ENCODE assay signal across 14 cellular contexts in the genomic region with DNA sequence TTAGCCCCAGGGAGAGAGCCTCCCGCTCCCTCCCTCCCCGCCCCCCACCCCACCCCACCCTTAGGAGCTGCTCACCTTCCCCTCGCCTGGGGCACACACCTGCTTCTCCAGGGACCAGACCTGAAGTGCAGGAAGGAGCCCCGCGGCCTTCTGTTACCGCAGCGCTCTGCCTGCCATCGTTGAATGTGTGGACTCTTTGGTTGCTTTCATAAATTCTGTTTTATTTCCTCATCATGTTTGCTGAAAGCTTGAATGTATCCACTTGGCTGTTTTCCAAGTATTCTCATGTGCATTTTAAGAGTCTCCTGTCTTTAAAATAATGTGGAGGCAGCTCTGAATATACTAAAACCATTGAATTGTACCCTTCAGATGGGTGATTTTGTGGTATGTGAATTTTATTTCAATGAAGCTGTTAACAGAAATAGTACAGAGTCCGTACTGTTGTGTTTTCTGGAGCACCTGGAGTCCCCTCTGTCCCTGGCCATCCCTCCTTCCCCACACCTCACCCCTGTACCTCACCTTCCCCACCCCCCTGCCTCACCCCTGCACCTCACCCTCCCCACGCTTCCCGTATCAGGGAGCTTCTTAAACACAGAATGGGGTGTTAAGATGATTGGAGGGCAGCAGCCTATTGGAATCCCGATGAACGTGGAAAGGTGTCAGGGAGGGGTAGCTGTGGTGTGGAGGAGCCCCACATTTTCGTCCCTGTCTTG. TPM values are rescaled to one million over a fixed set of nuclear protein-coding genes. Genes with fewer than 3 reads are reported as not detected.
DNase-seq lines count a peak whose midpoint lies in the region; ATAC-seq and TF ChIP-seq lines count a peak whose summit lies in the region.
"Had no signal": no experiment of that assay in that cellular context is flagged by ENCODE, and none has a peak within 500 bp of the region (broad histone marks: within the 10 kb centered on the region; RNA-seq: fewer than 3 reads in every experiment).

No MANE protein-coding gene starts in this region.

- no peaks in the 10 kb centered on the region for H3K36me3 ChIP-seq in OCI-LY7 (ENCODE audit: insufficient read depth, low read length)
- H3K36me3 ChIP-seq: tibial artery had no signal

- intact Hi-C loops in OCI-LY7 (cut with micrococcal nuclease; ENCODE audit: unreplicated experiment), result no loop called here

- no peak overlapping the region for H3K4me3 ChIP-seq in fibroblast of pulmonary artery (replicated peaks; ENCODE audit: low read depth, low read length)
- H3K4me3 ChIP-seq in OCI-LY7 (ENCODE audit: low read depth, low read length, poor library complexity, severe bottlenecking), result no peak overlapping the region
- H3K4me3 ChIP-seq: tibial artery had no signal

- H3K4me2 ChIP-seq in OCI-LY7 (ENCODE audit: low read length), result no peak overlapping the region

- H3K4me1 ChIP-seq in OCI-LY7 (ENCODE audit: insufficient read depth, low read length, poor library complexity, severe bottlenecking), result peaks cover 9% of the 10 kb centered on the region

- no peak overlapping the region for H2AFZ ChIP-seq in OCI-LY7 (ENCODE audit: low read length)

- no peaks in the 10 kb centered on the region for H4K20me1 ChIP-seq in OCI-LY7 (ENCODE audit: insufficient read depth, low read length)

- no TSS peak for BruUV-seq in OCI-LY7 (replicated peaks; lab: Mats Ljungman, UMichigan)

- ATAC-seq in GM21786 (IDR thresholded peaks at IDR 0.05; ENCODE audit: unreplicated experiment), result no peak
- ATAC-seq: activated CD8-positive, alpha-beta T cell treated with anti-CD3 and anti-CD28 coated beads, Interleukin-2, amount 10 ng/mL, durations not matched to agents 7 days and 5 days had no signal

- DNase-seq in NCI-H128 (lab: John Stamatoyannopoulos, UW; ENCODE audit: unreplicated experiment) (peak; percentile 19), NCI-H2196 treated with DMSO at 0.1 percent for 48 hours (lab: John Stamatoyannopoulos, UW; ENCODE audit: unreplicated experiment) (peak; percentile 91), fibroblast of pulmonary artery (ENCODE audit: low read depth) (peak; percentile 18), renal cortical epithelial cell (ENCODE audit: low read depth) (peak; percentile 57), OCI-LY7 (ENCODE audit: low spot score) (no peak), GF-D8 (lab: John Stamatoyannopoulos, UW) (no peak)
- no peak for DNase-seq in central memory CD4-positive, alpha-beta T cell
- DNase-seq: activated CD8-positive, alpha-beta T cell treated with anti-CD3 and anti-CD28 coated beads, Interleukin-2, amount 10 ng/mL, durations not matched to agents 7 days and 5 days; activated naive CD4-positive, alpha-beta T cell; mesendoderm; NCI-H446; stimulated activated CD4-positive, alpha-beta T cell treated with anti-CD3 and anti-CD28 coated beads, Interleukin-12 subunit alpha, Interleukin-12 subunit beta, amount 100 ng/mL, for 4 hours; tibial artery had no signal

- H3K9me2 ChIP-seq in OCI-LY7 (ENCODE audit: insufficient read depth, low read length), result no peaks in the 10 kb centered on the region

- no peak overlapping the region for H3K27ac ChIP-seq in OCI-LY7 (ENCODE audit: low read depth, low read length, poor library complexity, severe bottlenecking)
- H3K27ac ChIP-seq: tibial artery had no signal

- TF ChIP-seq CTCF in fibroblast of pulmonary artery (IDR thresholded peaks at IDR 0.05; ENCODE audit: low read length, missing control alignments) (no peak), OCI-LY7 (conservative IDR thresholded peaks at IDR 0.05; ENCODE audit: low read length) (no peak)

- no peaks in the 10 kb centered on the region for H3K79me2 ChIP-seq in OCI-LY7 (ENCODE audit: insufficient read depth, low read depth, low read length)

- no peaks in the 10 kb centered on the region for H3K9me3 ChIP-seq in OCI-LY7 (ENCODE audit: low read length)
- H3K9me3 ChIP-seq: tibial artery had no signal

- POLR2A ChIA-PET in OCI-LY7 (lab: Charles Lee), result no interaction called here

- CTCF ChIA-PET in OCI-LY7 (lab: Charles Lee; ENCODE audit: unreplicated experiment), result no interaction called here

RNA-seq across cellular contexts. Expression of a gene that starts 25.5 kb away (rescaled TPM):
- 20.5 and 72.5 TPM in 2 replicates for total RNA-seq in renal cortical epithelial cell
- total RNA-seq in OCI-LY7 (2014; rRNA removed; shearing (Covaris generic)), result 29.0 and 29.9 TPM in 2 replicates
- total RNA-seq in OCI-LY7 (2022), result 47.5 and 51.2 TPM in 2 replicates

RNA-seq across cellular contexts. Expression of a gene that starts 49.3 kb away (rescaled TPM):
- total RNA-seq in renal cortical epithelial cell (13.0 and 17.5 TPM in 2 replicates), OCI-LY7 (2022) (14.4 and 15.9 TPM in 2 replicates)
- 7.5 and 8.0 TPM in 2 replicates for total RNA-seq in OCI-LY7 (2014; rRNA removed; shearing (Covaris generic))

RNA-seq across cellular contexts. Expression of a gene that starts 54.0 kb away (rescaled TPM):
- 27.6 and 50.0 TPM in 2 replicates for total RNA-seq in renal cortical epithelial cell
- total RNA-seq in OCI-LY7 (2014; rRNA removed; shearing (Covaris generic)), result 25.0 and 28.3 TPM in 2 replicates
- total RNA-seq in OCI-LY7 (2022), result 24.3 and 25.0 TPM in 2 replicates

Comparison
In these comparisons a context has a peak if more than half of its experiments do, and no peak if none do; other contexts are left out.
1. DNase-seq: peak in NCI-H128 (single experiment), NCI-H2196 treated with DMSO at 0.1 percent for 48 hours (single experiment), fibroblast of pulmonary artery (single experiment) and renal cortical epithelial cell (single experiment); none in OCI-LY7 (single experiment), central memory CD4-positive, alpha-beta T cell (single experiment) and GF-D8 (single experiment).